In the genomic region with DNA sequence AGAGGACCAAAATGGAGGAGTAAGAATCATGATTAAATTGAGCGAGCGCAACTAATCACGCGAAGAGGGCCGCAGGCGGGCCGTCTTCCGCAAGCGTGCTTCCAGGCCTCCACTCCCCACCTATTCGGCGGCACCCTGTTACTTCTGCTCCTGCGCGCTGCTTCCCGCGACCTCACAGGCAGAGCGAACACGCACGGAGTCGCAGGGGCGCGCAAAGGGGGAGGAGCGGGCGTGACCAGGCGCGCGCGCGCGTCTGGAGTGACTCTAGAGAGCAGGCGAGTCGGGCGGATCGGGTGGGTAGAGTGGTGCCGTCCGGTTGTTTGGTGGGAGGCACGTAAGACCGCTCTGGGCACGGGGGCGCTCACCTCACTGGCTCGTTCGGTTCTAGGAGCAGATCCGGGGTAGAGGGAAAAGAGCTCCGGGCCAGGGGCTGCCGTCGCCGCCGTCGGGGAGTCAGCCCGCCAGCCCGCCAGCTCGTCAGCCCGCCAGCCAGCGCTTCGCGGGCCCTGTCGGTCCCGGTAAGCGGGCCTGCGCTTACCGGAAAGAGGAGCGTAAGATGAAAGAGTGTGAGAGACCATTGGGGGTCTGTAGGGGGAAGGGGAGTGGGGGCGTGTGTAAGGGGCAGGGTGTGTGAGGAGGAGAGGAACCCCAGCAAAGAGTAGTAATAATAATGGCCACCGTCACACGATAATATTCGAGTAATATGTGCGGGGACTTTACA, we compare ENCODE assay signal across 1 cellular context.
TF ChIP-seq lines count a peak whose summit lies in the region.

A gene (plus strand): TSS at position 377 of the 721 bp plus-strand sequence. CDS start 4,652 bp downstream, outside the sequence.

TF ChIP-seq in HepG2, 621 proteins besides CTCF, POLR2A, EP300 and RAD21 (continued from another document and continues in another):
- TF ChIP-seq, protein P1, sequence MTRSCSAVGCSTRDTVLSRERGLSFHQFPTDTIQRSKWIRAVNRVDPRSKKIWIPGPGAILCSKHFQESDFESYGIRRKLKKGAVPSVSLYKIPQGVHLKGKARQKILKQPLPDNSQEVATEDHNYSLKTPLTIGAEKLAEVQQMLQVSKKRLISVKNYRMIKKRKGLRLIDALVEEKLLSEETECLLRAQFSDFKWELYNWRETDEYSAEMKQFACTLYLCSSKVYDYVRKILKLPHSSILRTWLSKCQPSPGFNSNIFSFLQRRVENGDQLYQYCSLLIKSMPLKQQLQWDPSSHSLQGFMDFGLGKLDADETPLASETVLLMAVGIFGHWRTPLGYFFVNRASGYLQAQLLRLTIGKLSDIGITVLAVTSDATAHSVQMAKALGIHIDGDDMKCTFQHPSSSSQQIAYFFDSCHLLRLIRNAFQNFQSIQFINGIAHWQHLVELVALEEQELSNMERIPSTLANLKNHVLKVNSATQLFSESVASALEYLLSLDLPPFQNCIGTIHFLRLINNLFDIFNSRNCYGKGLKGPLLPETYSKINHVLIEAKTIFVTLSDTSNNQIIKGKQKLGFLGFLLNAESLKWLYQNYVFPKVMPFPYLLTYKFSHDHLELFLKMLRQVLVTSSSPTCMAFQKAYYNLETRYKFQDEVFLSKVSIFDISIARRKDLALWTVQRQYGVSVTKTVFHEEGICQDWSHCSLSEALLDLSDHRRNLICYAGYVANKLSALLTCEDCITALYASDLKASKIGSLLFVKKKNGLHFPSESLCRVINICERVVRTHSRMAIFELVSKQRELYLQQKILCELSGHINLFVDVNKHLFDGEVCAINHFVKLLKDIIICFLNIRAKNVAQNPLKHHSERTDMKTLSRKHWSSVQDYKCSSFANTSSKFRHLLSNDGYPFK (CRISPR knock-in tag; IDR thresholded peaks at IDR 0.05; ENCODE audit: borderline replicate concordance): peak; percentile 86
- TF ChIP-seq, protein P2, sequence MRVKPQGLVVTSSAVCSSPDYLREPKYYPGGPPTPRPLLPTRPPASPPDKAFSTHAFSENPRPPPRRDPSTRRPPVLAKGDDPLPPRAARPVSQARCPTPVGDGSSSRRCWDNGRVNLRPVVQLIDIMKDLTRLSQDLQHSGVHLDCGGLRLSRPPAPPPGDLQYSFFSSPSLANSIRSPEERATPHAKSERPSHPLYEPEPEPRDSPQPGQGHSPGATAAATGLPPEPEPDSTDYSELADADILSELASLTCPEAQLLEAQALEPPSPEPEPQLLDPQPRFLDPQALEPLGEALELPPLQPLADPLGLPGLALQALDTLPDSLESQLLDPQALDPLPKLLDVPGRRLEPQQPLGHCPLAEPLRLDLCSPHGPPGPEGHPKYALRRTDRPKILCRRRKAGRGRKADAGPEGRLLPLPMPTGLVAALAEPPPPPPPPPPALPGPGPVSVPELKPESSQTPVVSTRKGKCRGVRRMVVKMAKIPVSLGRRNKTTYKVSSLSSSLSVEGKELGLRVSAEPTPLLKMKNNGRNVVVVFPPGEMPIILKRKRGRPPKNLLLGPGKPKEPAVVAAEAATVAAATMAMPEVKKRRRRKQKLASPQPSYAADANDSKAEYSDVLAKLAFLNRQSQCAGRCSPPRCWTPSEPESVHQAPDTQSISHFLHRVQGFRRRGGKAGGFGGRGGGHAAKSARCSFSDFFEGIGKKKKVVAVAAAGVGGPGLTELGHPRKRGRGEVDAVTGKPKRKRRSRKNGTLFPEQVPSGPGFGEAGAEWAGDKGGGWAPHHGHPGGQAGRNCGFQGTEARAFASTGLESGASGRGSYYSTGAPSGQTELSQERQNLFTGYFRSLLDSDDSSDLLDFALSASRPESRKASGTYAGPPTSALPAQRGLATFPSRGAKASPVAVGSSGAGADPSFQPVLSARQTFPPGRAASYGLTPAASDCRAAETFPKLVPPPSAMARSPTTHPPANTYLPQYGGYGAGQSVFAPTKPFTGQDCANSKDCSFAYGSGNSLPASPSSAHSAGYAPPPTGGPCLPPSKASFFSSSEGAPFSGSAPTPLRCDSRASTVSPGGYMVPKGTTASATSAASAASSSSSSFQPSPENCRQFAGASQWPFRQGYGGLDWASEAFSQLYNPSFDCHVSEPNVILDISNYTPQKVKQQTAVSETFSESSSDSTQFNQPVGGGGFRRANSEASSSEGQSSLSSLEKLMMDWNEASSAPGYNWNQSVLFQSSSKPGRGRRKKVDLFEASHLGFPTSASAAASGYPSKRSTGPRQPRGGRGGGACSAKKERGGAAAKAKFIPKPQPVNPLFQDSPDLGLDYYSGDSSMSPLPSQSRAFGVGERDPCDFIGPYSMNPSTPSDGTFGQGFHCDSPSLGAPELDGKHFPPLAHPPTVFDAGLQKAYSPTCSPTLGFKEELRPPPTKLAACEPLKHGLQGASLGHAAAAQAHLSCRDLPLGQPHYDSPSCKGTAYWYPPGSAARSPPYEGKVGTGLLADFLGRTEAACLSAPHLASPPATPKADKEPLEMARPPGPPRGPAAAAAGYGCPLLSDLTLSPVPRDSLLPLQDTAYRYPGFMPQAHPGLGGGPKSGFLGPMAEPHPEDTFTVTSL (CRISPR knock-in tag; IDR thresholded peaks at IDR 0.05; ENCODE audit: borderline replicate concordance): no peak; the same call in 1 of the 2 replicates
- TF ChIP-seq, protein P3, sequence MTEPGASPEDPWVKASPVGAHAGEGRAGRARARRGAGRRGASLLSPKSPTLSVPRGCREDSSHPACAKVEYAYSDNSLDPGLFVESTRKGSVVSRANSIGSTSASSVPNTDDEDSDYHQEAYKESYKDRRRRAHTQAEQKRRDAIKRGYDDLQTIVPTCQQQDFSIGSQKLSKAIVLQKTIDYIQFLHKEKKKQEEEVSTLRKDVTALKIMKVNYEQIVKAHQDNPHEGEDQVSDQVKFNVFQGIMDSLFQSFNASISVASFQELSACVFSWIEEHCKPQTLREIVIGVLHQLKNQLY (CRISPR knock-in tag; IDR thresholded peaks at IDR 0.05): peak; percentile 82
- TF ChIP-seq ZNF138 (CRISPR knock-in tag; IDR thresholded peaks at IDR 0.05; ENCODE audit: low read depth) (0 out of 2 replicates have a peak, but pooled peaks have one; percentile 53), ZFP36 (IDR thresholded peaks at IDR 0.05; ENCODE audit: borderline replicate concordance, low read depth, low read length, partially characterized antibody) (no peak), ZNF329 (CRISPR knock-in tag; IDR thresholded peaks at IDR 0.05; ENCODE audit: low read depth) (peak; percentile 78; the same call in 1 of the 2 replicates), RAD51 (IDR thresholded peaks at IDR 0.05; ENCODE audit: borderline replicate concordance) (no peak), ZNF883 (CRISPR knock-in tag; IDR thresholded peaks at IDR 0.05; ENCODE audit: not compliant biosample characterization) (no peak), NFKBIZ (CRISPR knock-in tag; IDR thresholded peaks at IDR 0.05) (0 out of 2 replicates have a peak, but pooled peaks have one; percentile 24), FLYWCH1 (CRISPR knock-in tag; IDR thresholded peaks at IDR 0.05) (no peak), RBFOX2 (IDR thresholded peaks at IDR 0.05; ENCODE audit: low read depth, low read length) (peak; percentile 95), ZBTB38 (CRISPR knock-in tag; IDR thresholded peaks at IDR 0.05) (peak; percentile 65), NFYB (CRISPR knock-in tag; IDR thresholded peaks at IDR 0.05) (0 out of 2 replicates have a peak, but pooled peaks have one; percentile 17), NCOA5 (CRISPR knock-in tag; IDR thresholded peaks at IDR 0.05) (no peak), PHF21A (CRISPR knock-in tag; IDR thresholded peaks at IDR 0.05) (peak; percentile 59; the same call in 1 of the 2 replicates), NR3C1 (CRISPR knock-in tag; IDR thresholded peaks at IDR 0.05) (no peak), ZNF382 (CRISPR knock-in tag; IDR thresholded peaks at IDR 0.05; ENCODE audit: borderline replicate concordance) (no peak), ZBTB20 (CRISPR knock-in tag; IDR thresholded peaks at IDR 0.05; ENCODE audit: borderline replicate concordance, low read depth) (no peak; the same call in 1 of the 2 replicates), ZNF749 (CRISPR knock-in tag; IDR thresholded peaks at IDR 0.05; ENCODE audit: borderline replicate concordance) (no peak), NCOA2 (CRISPR knock-in tag; IDR thresholded peaks at IDR 0.05) (peak; percentile 44), ZNF292 (CRISPR knock-in tag; IDR thresholded peaks at IDR 0.05; ENCODE audit: borderline replicate concordance, low read depth) (peak; percentile 39; the same call in 1 of the 2 replicates), TBP (CRISPR knock-in tag; IDR thresholded peaks at IDR 0.05) (no peak), HOXD1 (CRISPR knock-in tag; IDR thresholded peaks at IDR 0.05) (peak; percentile 81)
- TF ChIP-seq, protein P4, sequence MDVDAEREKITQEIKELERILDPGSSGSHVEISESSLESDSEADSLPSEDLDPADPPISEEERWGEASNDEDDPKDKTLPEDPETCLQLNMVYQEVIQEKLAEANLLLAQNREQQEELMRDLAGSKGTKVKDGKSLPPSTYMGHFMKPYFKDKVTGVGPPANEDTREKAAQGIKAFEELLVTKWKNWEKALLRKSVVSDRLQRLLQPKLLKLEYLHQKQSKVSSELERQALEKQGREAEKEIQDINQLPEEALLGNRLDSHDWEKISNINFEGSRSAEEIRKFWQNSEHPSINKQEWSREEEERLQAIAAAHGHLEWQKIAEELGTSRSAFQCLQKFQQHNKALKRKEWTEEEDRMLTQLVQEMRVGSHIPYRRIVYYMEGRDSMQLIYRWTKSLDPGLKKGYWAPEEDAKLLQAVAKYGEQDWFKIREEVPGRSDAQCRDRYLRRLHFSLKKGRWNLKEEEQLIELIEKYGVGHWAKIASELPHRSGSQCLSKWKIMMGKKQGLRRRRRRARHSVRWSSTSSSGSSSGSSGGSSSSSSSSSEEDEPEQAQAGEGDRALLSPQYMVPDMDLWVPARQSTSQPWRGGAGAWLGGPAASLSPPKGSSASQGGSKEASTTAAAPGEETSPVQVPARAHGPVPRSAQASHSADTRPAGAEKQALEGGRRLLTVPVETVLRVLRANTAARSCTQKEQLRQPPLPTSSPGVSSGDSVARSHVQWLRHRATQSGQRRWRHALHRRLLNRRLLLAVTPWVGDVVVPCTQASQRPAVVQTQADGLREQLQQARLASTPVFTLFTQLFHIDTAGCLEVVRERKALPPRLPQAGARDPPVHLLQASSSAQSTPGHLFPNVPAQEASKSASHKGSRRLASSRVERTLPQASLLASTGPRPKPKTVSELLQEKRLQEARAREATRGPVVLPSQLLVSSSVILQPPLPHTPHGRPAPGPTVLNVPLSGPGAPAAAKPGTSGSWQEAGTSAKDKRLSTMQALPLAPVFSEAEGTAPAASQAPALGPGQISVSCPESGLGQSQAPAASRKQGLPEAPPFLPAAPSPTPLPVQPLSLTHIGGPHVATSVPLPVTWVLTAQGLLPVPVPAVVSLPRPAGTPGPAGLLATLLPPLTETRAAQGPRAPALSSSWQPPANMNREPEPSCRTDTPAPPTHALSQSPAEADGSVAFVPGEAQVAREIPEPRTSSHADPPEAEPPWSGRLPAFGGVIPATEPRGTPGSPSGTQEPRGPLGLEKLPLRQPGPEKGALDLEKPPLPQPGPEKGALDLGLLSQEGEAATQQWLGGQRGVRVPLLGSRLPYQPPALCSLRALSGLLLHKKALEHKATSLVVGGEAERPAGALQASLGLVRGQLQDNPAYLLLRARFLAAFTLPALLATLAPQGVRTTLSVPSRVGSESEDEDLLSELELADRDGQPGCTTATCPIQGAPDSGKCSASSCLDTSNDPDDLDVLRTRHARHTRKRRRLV (CRISPR knock-in tag; IDR thresholded peaks at IDR 0.05): no peak
- TF ChIP-seq, protein P5, sequence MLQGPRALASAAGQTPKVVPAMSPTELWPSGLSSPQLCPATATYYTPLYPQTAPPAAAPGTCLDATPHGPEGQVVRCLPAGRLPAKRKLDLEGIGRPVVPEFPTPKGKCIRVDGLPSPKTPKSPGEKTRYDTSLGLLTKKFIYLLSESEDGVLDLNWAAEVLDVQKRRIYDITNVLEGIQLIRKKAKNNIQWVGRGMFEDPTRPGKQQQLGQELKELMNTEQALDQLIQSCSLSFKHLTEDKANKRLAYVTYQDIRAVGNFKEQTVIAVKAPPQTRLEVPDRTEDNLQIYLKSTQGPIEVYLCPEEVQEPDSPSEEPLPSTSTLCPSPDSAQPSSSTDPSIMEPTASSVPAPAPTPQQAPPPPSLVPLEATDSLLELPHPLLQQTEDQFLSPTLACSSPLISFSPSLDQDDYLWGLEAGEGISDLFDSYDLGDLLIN (CRISPR knock-in tag; IDR thresholded peaks at IDR 0.05; ENCODE audit: borderline replicate concordance): no peak
- TF ChIP-seq, protein P6, sequence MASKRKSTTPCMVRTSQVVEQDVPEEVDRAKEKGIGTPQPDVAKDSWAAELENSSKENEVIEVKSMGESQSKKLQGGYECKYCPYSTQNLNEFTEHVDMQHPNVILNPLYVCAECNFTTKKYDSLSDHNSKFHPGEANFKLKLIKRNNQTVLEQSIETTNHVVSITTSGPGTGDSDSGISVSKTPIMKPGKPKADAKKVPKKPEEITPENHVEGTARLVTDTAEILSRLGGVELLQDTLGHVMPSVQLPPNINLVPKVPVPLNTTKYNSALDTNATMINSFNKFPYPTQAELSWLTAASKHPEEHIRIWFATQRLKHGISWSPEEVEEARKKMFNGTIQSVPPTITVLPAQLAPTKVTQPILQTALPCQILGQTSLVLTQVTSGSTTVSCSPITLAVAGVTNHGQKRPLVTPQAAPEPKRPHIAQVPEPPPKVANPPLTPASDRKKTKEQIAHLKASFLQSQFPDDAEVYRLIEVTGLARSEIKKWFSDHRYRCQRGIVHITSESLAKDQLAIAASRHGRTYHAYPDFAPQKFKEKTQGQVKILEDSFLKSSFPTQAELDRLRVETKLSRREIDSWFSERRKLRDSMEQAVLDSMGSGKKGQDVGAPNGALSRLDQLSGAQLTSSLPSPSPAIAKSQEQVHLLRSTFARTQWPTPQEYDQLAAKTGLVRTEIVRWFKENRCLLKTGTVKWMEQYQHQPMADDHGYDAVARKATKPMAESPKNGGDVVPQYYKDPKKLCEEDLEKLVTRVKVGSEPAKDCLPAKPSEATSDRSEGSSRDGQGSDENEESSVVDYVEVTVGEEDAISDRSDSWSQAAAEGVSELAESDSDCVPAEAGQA (IDR thresholded peaks at IDR 0.05; ENCODE audit: low read depth): peak; percentile 76
- TF ChIP-seq, protein P6 (CRISPR knock-in tag; IDR thresholded peaks at IDR 0.05; ENCODE audit: borderline replicate concordance): peak; percentile 75; the same call in 1 of the 2 replicates
- TF ChIP-seq, protein P7, sequence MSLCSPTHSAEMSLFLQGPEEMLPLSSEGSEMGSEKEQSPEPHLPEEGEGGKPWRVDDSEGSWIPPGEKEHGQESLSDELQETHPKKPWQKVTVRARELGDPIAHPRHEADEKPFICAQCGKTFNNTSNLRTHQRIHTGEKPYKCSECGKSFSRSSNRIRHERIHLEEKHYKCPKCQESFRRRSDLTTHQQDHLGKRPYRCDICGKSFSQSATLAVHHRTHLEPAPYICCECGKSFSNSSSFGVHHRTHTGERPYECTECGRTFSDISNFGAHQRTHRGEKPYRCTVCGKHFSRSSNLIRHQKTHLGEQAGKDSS (CRISPR knock-in tag; IDR thresholded peaks at IDR 0.05; ENCODE audit: borderline replicate concordance, low read depth): no peak; the same call in 1 of the 2 replicates
